Comparison of ENCODE assay signal across 27 cellular contexts in the genomic region with DNA sequence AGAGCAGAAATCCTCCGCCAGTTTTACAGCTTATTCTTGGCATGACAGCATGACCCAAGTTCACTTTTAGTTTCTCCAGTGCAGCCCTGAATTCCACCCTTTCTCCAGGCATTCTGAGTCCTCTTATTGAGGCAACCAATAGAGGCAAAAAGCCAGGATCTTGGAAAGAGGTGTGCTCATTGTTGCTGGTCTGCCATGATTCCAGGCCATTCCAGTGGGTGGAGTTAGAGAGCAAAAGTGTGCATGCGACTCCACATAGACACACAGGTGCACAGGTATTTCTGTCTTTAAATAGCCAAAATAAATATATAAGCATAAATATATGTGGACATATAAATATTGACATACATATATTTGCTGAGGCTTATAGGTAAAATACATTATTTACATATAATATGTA.
DNase-seq lines count a peak whose midpoint lies in the region; ATAC-seq and TF ChIP-seq lines count a peak whose summit lies in the region.
"Had no signal": no experiment of that assay in that cellular context is flagged by ENCODE, and none has a peak within 500 bp of the region (broad histone marks: within the 10 kb centered on the region; RNA-seq: fewer than 3 reads in every experiment).

No MANE protein-coding gene starts in this region.

- TF ChIP-seq CTCF in DND-41 (IDR thresholded peaks at IDR 0.05; ENCODE audit: borderline replicate concordance, extremely low read depth, low read length, poor library complexity, severe bottlenecking) (peak; percentile 23), WERI-Rb-1 (IDR thresholded peaks at IDR 0.05; ENCODE audit: low read depth, low read length) (peak; percentile 37; the same call in 1 of the 2 replicates), kidney epithelial cell (IDR thresholded peaks at IDR 0.05; ENCODE audit: insufficient read depth, low read length, poor library complexity, severe bottlenecking) (peak; percentile 21)

- H3K4me1 ChIP-seq in DND-41 (ENCODE audit: insufficient read depth, low read length) (peaks cover 3% of the 10 kb centered on the region), right cardiac atrium (ENCODE audit: control insufficient read depth, insufficient read depth, low read length) (no peaks in the 10 kb centered on the region)
- H3K4me1 ChIP-seq: HAP-1, stomach, thyroid gland, vagina had no signal

- H3K9me3 ChIP-seq in DND-41 (ENCODE audit: insufficient read depth, low read length, severe bottlenecking) (no peaks in the 10 kb centered on the region), WERI-Rb-1 (ENCODE audit: severe bottlenecking) (no peaks in the 10 kb centered on the region), right cardiac atrium (ENCODE audit: control insufficient read depth, low read length) (no peaks in the 10 kb centered on the region)
- H3K9me3 ChIP-seq: HAP-1, stomach, thyroid gland, vagina had no signal

- H3K27ac ChIP-seq in DND-41 (ENCODE audit: low read length), result no peak overlapping the region
- H3K27ac ChIP-seq in WERI-Rb-1, result no peak overlapping the region
- H3K27ac ChIP-seq in right cardiac atrium (ENCODE audit: low read length), result no peak overlapping the region
- H3K27ac ChIP-seq: SK-N-MC, stomach, thyroid gland, vagina had no signal

- no peak overlapping the region for H3K4me3 ChIP-seq in DND-41 (ENCODE audit: low read depth in 1 of 2, low read length in 2 of 2)
- no peak overlapping the region for H3K4me3 ChIP-seq in H7 (ENCODE audit: insufficient read depth, low read depth, low read length)
- no peak overlapping the region for H3K4me3 ChIP-seq in WERI-Rb-1 (ENCODE audit: low read depth, low read length)
- H3K4me3 ChIP-seq in kidney epithelial cell (ENCODE audit: low read depth, low read length), result no peak overlapping the region
- no peak overlapping the region for H3K4me3 ChIP-seq in right cardiac atrium (ENCODE audit: low read length)
- H3K4me3 ChIP-seq: HAP-1, SK-N-MC, stomach, thyroid gland, vagina had no signal

- H4K20me1 ChIP-seq in DND-41 (ENCODE audit: insufficient read depth, low read length), result no peaks in the 10 kb centered on the region

- no peaks in the 10 kb centered on the region for H3K79me2 ChIP-seq in DND-41 (ENCODE audit: insufficient read depth, low read length)

- DNase-seq in DND-41 (no peak), H7 (peak; percentile 62), WERI-Rb-1 (no peak), kidney epithelial cell (ENCODE audit: low read depth) (no peak), right cardiac atrium (no peak), hepatic stellate cell (ENCODE audit: low spot score) (no peak)
- DNase-seq: activated CD4-positive, alpha-beta T cell treated with anti-CD3 and anti-CD28 coated beads for 4 hours; activated effector memory CD4-positive, alpha-beta T cell treated with anti-CD3 and anti-CD28 coated beads, Interleukin-2, amount 50 U/mL, for 16 hours; activated naive CD8-positive, alpha-beta T cell treated with anti-CD3 and anti-CD28 coated beads, Interleukin-2, amount 10 ng/mL, durations not matched to agents 7 days and 5 days; activated T-cell treated with anti-CD3 and anti-CD28 coated beads, Interleukin-2, amount 50 U/mL, for 1 hour; central memory CD4-positive, alpha-beta T cell; glutamatergic neuron; left cardiac atrium; mesenchymal stem cell; NCI-H1417 treated with DMSO at 0.1 percent for 48 hours; NCI-H2081; NCI-H345; NCI-H774; occipital lobe; stomach; T-helper 2 cell; thyroid gland had no signal

- no peak for ATAC-seq in DND-41 (ENCODE audit: insufficient read depth, low read depth)
- ATAC-seq in GM21786 (IDR thresholded peaks at IDR 0.05; ENCODE audit: unreplicated experiment), result no peak
- no peak for ATAC-seq in right cardiac atrium
- no peak for ATAC-seq in GM19324 (IDR thresholded peaks at IDR 0.05; ENCODE audit: low FRiP score, unreplicated experiment)
- ATAC-seq: left cardiac atrium had no signal

- intact Hi-C loops in right cardiac atrium (cut with DNase I), result no loop called here

- H3K9ac ChIP-seq in DND-41 (ENCODE audit: low read depth, low read length), result no peak overlapping the region

- H3K36me3 ChIP-seq in DND-41 (ENCODE audit: insufficient read depth, low read length), result no peaks in the 10 kb centered on the region
- no peaks in the 10 kb centered on the region for H3K36me3 ChIP-seq in H7 (replicated peaks; ENCODE audit: control insufficient read depth, insufficient read depth, low read length)
- H3K36me3 ChIP-seq in WERI-Rb-1, result no peaks in the 10 kb centered on the region
- H3K36me3 ChIP-seq in kidney epithelial cell (ENCODE audit: control insufficient read depth, insufficient read depth, low read length), result no peaks in the 10 kb centered on the region
- H3K36me3 ChIP-seq: HAP-1, stomach, thyroid gland, vagina had no signal

- H3K4me2 ChIP-seq in DND-41 (ENCODE audit: insufficient read depth, low read length), result no peak overlapping the region

- no peak overlapping the region for H2AFZ ChIP-seq in DND-41 (ENCODE audit: low read depth, low read length)

- H3K27me3 ChIP-seq in DND-41 (ENCODE audit: insufficient read depth, low read length, poor library complexity) (no peaks in the 10 kb centered on the region), H7 (ENCODE audit: control insufficient read depth, insufficient read depth, low read length) (no peaks in the 10 kb centered on the region), WERI-Rb-1 (ENCODE audit: insufficient read depth, low read depth, severe bottlenecking) (no peaks in the 10 kb centered on the region), kidney epithelial cell (ENCODE audit: control insufficient read depth, insufficient read depth, low read length) (no peaks in the 10 kb centered on the region), right cardiac atrium (ENCODE audit: control insufficient read depth, insufficient read depth) (no peaks in the 10 kb centered on the region)
- H3K27me3 ChIP-seq: stomach, thyroid gland, vagina had no signal

- 76% methylated on average over 2 of the region's 2 CpGs for WGBS in right cardiac atrium
